22 cellular contexts compared by ENCODE assay signal in the genomic region with DNA sequence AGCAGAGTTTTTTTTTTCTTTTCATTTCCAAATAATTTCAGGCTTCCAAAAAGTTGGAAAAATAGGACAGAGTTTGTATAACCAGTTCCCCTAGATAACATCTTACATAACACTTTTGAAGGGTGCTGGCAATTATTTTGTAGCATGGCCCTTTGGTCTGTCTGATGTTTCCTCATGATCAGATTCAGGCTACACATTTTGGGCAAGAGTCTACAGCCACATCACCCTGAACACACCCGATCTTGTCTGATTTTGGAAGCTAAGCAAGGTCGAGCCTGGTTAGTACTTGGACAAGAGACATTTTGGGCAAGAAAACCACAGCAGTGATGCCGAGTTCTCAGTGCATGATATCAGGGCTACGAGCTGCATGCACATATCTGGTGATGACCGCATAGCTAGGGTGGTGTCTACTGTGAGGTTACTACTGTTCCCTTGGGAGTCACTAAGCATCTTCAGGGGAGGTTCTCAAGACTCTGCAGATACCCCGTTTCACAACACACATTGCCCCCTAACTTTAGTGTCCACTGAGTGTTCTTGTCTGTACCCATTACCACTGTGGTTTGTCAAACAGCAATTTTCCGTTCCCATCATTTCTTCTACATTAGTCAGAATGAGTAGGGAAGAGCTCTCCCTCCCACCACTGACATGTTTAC.
DNase-seq lines count a peak whose midpoint lies in the region; ATAC-seq lines count a peak whose summit lies in the region.
"Had no signal": no experiment of that assay in that cellular context is flagged by ENCODE, and none has a peak within 500 bp of the region (broad histone marks: within the 10 kb centered on the region; RNA-seq: fewer than 3 reads in every experiment).

No MANE protein-coding gene starts in this region.

- H3K4me2 ChIP-seq in Karpas-422 (ENCODE audit: low read depth, low read length, poor library complexity, severe bottlenecking) = no peak overlapping the region
- H3K4me2 ChIP-seq: A549 had no signal

- no peak overlapping the region for H2AFZ ChIP-seq in Karpas-422 (ENCODE audit: low read length)

- H3K9ac ChIP-seq in adipocyte (ENCODE audit: low read length) (peak overlapping the region; percentile 68), Karpas-422 (ENCODE audit: low read length) (no peak overlapping the region)

- 78% methylated on average over 7 of the region's 7 CpGs for WGBS in right cardiac atrium

- H3K9me3 Mint-ChIP-seq in stimulated activated naive CD8-positive, alpha-beta T cell treated with anti-CD3 and anti-CD28 coated beads, Interleukin-15, amount 100 ng/mL, for 72 hours = no peaks in the 10 kb centered on the region
- H3K9me3 Mint-ChIP-seq: activated naive CD8-positive, alpha-beta T cell treated with anti-CD3 and anti-CD28 coated beads, Interleukin-2, amount 50 U/mL, for 24 hours; memory B cell; nephron; stimulated activated memory B cell treated with anti-CD40 and anti-IgM and Interleukin-4, amounts not matched to agents 10 μg/mL and 1 μg/mL and 100 μg/mL, for 72 hours had no signal

- H4K20me1 ChIP-seq in Karpas-422 (ENCODE audit: insufficient read depth, low read depth, low read length) = no peaks in the 10 kb centered on the region

- intact Hi-C loops in right cardiac atrium (cut with DNase I) = no loop called here

- no peaks in the 10 kb centered on the region for H3K36me3 ChIP-seq in adipocyte (ENCODE audit: control insufficient read depth, insufficient read depth, low read length, severe bottlenecking)
- no peaks in the 10 kb centered on the region for H3K36me3 ChIP-seq in Karpas-422 (ENCODE audit: insufficient read depth, low read length)

- H3K27ac ChIP-seq in right cardiac atrium (ENCODE audit: low read length) (no peak overlapping the region), Karpas-422 (ENCODE audit: low read length) (no peak overlapping the region)
- H3K27ac ChIP-seq: A549, tibial nerve had no signal

- ATAC-seq in stimulated activated naive CD8-positive, alpha-beta T cell treated with anti-CD3 and anti-CD28 coated beads, Interleukin-15, Interleukin-2, amounts not matched to agents 100 U/mL and 50 U/mL, for 24 hours = peak; percentile 31
- no peak for ATAC-seq in stimulated activated naive CD8-positive, alpha-beta T cell treated with anti-CD3 and anti-CD28 coated beads, Interleukin-15, amount 100 ng/mL, for 72 hours
- ATAC-seq in right cardiac atrium = peak; percentile 46 to 78
- no peak for ATAC-seq in GM18519 (IDR thresholded peaks at IDR 0.05; ENCODE audit: low FRiP score, unreplicated experiment)
- ATAC-seq: A549; activated naive CD8-positive, alpha-beta T cell treated with anti-CD3 and anti-CD28 coated beads, Interleukin-2, amount 50 U/mL, for 24 hours; stimulated activated memory B cell treated with anti-CD40 and anti-IgM and Interleukin-4, amounts not matched to agents 10 μg/mL and 1 μg/mL and 100 μg/mL, for 72 hours had no signal

- H3K27me3 ChIP-seq in adipocyte (replicated peaks; ENCODE audit: control insufficient read depth, insufficient read depth, low read length) (no peaks in the 10 kb centered on the region), right cardiac atrium (ENCODE audit: control insufficient read depth, insufficient read depth) (no peaks in the 10 kb centered on the region), Karpas-422 (ENCODE audit: low read length) (no peaks in the 10 kb centered on the region)
- H3K27me3 ChIP-seq: tibial nerve had no signal

- no peak for DNase-seq in stimulated activated naive CD8-positive, alpha-beta T cell treated with anti-CD3 and anti-CD28 coated beads, Interleukin-15, Interleukin-2, amounts not matched to agents 100 U/mL and 50 U/mL, for 24 hours
- no peak for DNase-seq in stimulated activated naive CD8-positive, alpha-beta T cell treated with anti-CD3 and anti-CD28 coated beads, Interleukin-15, amount 100 ng/mL, for 72 hours
- peak; percentile 66 for DNase-seq in adipocyte (ENCODE audit: low read depth)
- no peak for DNase-seq in right cardiac atrium
- DNase-seq in Karpas-422 = no peak
- DNase-seq in NK-92 treated with Interleukin-12 subunit alpha and Interleukin-12 subunit beta, amount 100 ng/mL, for 24 hours (lab: John Stamatoyannopoulos, UW) = no peak
- DNase-seq in activated T-cell treated with anti-CD3 and anti-CD28 coated beads, Interleukin-2, amount 50 U/mL, for 1 hour = no peak
- DNase-seq: activated CD4-positive, CD25-positive, alpha-beta regulatory T cell; activated naive CD8-positive, alpha-beta T cell treated with anti-CD3 and anti-CD28 coated beads, Interleukin-2, amount 50 U/mL, for 24 hours; effector CD8-positive, alpha-beta T cell; hypothalamus; NCI-H1417 treated with DMSO at 0.1 percent for 48 hours; NCI-H2171; OCI-M1; posterior cingulate gyrus; T-helper 2 cell had no signal

- no peaks in the 10 kb centered on the region for H3K9me2 ChIP-seq in Karpas-422 (replicated peaks; ENCODE audit: insufficient read depth, low read length)

- H3K27me3 Mint-ChIP-seq in stimulated activated naive CD8-positive, alpha-beta T cell treated with anti-CD3 and anti-CD28 coated beads, Interleukin-15, amount 100 ng/mL, for 72 hours = no peaks in the 10 kb centered on the region
- H3K27me3 Mint-ChIP-seq: activated naive CD8-positive, alpha-beta T cell treated with anti-CD3 and anti-CD28 coated beads, Interleukin-2, amount 50 U/mL, for 24 hours; memory B cell; stimulated activated memory B cell treated with anti-CD40 and anti-IgM and Interleukin-4, amounts not matched to agents 10 μg/mL and 1 μg/mL and 100 μg/mL, for 72 hours had no signal

- no peaks in the 10 kb centered on the region for H3K9me3 ChIP-seq in adipocyte (ENCODE audit: control insufficient read depth, low read length)
- H3K9me3 ChIP-seq in right cardiac atrium (ENCODE audit: control insufficient read depth, low read length) = no peaks in the 10 kb centered on the region
- H3K9me3 ChIP-seq in Karpas-422 (ENCODE audit: low read length) = no peaks in the 10 kb centered on the region
- H3K9me3 ChIP-seq: A549, tibial nerve had no signal

- no peak overlapping the region for H3K4me3 Mint-ChIP-seq in stimulated activated naive CD8-positive, alpha-beta T cell treated with anti-CD3 and anti-CD28 coated beads, Interleukin-15, amount 100 ng/mL, for 72 hours
- H3K4me3 Mint-ChIP-seq: activated naive CD8-positive, alpha-beta T cell treated with anti-CD3 and anti-CD28 coated beads, Interleukin-2, amount 50 U/mL, for 24 hours; memory B cell; nephron; stimulated activated memory B cell treated with anti-CD40 and anti-IgM and Interleukin-4, amounts not matched to agents 10 μg/mL and 1 μg/mL and 100 μg/mL, for 72 hours had no signal

- no peak overlapping the region for H3K27ac Mint-ChIP-seq in stimulated activated naive CD8-positive, alpha-beta T cell treated with anti-CD3 and anti-CD28 coated beads, Interleukin-15, amount 100 ng/mL, for 72 hours
- H3K27ac Mint-ChIP-seq: activated naive CD8-positive, alpha-beta T cell treated with anti-CD3 and anti-CD28 coated beads, Interleukin-2, amount 50 U/mL, for 24 hours; memory B cell; nephron; stimulated activated memory B cell treated with anti-CD40 and anti-IgM and Interleukin-4, amounts not matched to agents 10 μg/mL and 1 μg/mL and 100 μg/mL, for 72 hours had no signal

- peak overlapping the region; percentile 33 for H3K4me3 ChIP-seq in adipocyte (ENCODE audit: low read length)
- H3K4me3 ChIP-seq in right cardiac atrium (ENCODE audit: low read length) = no peak overlapping the region
- H3K4me3 ChIP-seq in Karpas-422 (ENCODE audit: low read length) = no peak overlapping the region
- H3K4me3 ChIP-seq: A549, tibial nerve had no signal

- no peaks in the 10 kb centered on the region for H3K79me2 ChIP-seq in Karpas-422 (ENCODE audit: low read length)

- H3K4me1 ChIP-seq in adipocyte (ENCODE audit: control insufficient read depth, insufficient read depth, low read length) (peaks cover 35% of the 10 kb centered on the region), right cardiac atrium (ENCODE audit: control insufficient read depth, insufficient read depth, low read length) (peaks cover 3% of the 10 kb centered on the region), Karpas-422 (ENCODE audit: low read length) (no peaks in the 10 kb centered on the region)
- H3K4me1 ChIP-seq: A549 had no signal

- H3K4me1 Mint-ChIP-seq in stimulated activated naive CD8-positive, alpha-beta T cell treated with anti-CD3 and anti-CD28 coated beads, Interleukin-15, amount 100 ng/mL, for 72 hours = peaks cover 11% of the 10 kb centered on the region
- H3K4me1 Mint-ChIP-seq: nephron had no signal

Comparison
In these comparisons a context has a peak if more than half of its experiments do, and no peak if none do; other contexts are left out.
1. ATAC-seq: peak in stimulated activated naive CD8-positive, alpha-beta T cell treated with anti-CD3 and anti-CD28 coated beads, Interleukin-15, Interleukin-2, amounts not matched to agents 100 U/mL and 50 U/mL, for 24 hours (single experiment) and right cardiac atrium (2 of 2); none in stimulated activated naive CD8-positive, alpha-beta T cell treated with anti-CD3 and anti-CD28 coated beads, Interleukin-15, amount 100 ng/mL, for 72 hours (single experiment) and GM18519 (single experiment).